In the genomic region with DNA sequence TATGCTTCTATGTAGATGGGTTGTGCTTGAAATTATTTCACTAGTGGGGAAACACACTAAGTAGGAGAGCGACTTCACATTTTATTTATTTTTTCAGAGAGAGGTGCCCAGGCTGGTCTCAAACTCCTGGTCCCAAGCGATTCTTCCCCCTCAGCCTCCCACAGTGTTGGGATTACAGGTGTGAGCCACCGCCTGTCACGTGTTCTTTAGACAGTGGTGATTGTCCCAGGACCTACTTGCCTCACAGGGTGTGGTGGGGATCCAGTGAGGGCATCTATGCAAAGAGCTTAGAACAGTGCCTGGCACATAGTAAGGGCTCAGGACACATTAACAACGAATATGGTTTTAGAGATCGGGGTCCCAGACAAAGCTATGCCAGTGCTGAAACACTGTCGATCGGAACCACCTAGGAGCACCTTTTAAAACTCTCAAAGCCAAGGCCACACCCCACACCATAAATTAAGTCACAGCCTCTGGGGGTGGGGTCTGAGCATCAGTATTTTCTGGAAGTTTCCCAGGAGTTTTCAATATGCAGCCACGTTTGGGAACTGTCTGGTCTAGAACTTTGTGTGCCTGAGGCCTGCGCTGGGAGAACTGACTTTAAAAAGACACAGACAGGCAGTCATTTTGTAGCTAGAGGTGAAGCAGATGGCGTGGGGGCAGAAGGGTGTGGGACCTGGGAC, we compare ENCODE assay signal across 8 cellular contexts. TPM values are rescaled to one million over a fixed set of nuclear protein-coding genes. Genes with fewer than 3 reads are reported as not detected.
DNase-seq lines count a peak whose midpoint lies in the region; ATAC-seq, FAIRE-seq and TF ChIP-seq lines count a peak whose summit lies in the region.

No MANE protein-coding gene starts in this region.

- no peak for TF ChIP-seq POLR2A in transverse colon (IDR thresholded peaks at IDR 0.05)

- intact Hi-C loops in mucosa of descending colon (cut with DNase I, micrococcal nuclease) (loop anchor here (10.0 kb wide), 1 partner anchor 135 kb away; no protein-coding TSS in a partner anchor), transverse colon (cut with DNase I; ENCODE audit: low total_unique reads) (no loop called here)

- H3K4me3 ChIP-seq in astrocyte (ENCODE audit: insufficient read depth, low read depth, low read length) (no peak overlapping the region), mucosa of descending colon (no peak overlapping the region), transverse colon (no peak overlapping the region)

- TF ChIP-seq EP300 in transverse colon (IDR thresholded peaks at IDR 0.05; ENCODE audit: low read depth) = no peak

- in situ Hi-C loops in transverse colon (cut with MboI; ENCODE audit: low pct_ligation_motif_present in 1 of 4, low pct_unique_long_range_greater_than_20kb in 1 of 4, low sequenced_read_pairs in 3 of 4) = loop anchor here in 3 of 4 donors (5.0 to 10.0 kb wide), 2 partner anchors 142 to 145 kb away; partner anchors contain the start of gene ADNP (in 3 of the 3)

- H3K27ac Mint-ChIP-seq in activated naive CD8-positive, alpha-beta T cell = peak overlapping the region; percentile 68
- H3K27ac Mint-ChIP-seq in activated naive CD8-positive, alpha-beta T cell treated with anti-CD3 and anti-CD28 coated beads, Interleukin-2, amount 50 U/mL, for 24 hours = no peak overlapping the region
- H3K27ac Mint-ChIP-seq in astrocyte (ENCODE audit: unreplicated experiment) = peak overlapping the region; percentile 92
- no peak overlapping the region for H3K27ac Mint-ChIP-seq in endothelial cell (ENCODE audit: unreplicated experiment)

- FAIRE-seq in astrocyte (lab: Jason Lieb, UNC) = no peak

- H3K9me3 ChIP-seq in astrocyte (ENCODE audit: insufficient read depth, low read depth, low read length) (no peaks in the 10 kb centered on the region), mucosa of descending colon (no peaks in the 10 kb centered on the region), transverse colon (no peaks in the 10 kb centered on the region)

- H3K4me1 ChIP-seq in astrocyte (ENCODE audit: insufficient read depth, low read length) (peaks cover 11% of the 10 kb centered on the region), mucosa of descending colon (ENCODE audit: low read depth) (peaks cover 17% of the 10 kb centered on the region), transverse colon (peaks cover 16 to 30% (median 27%) of the 10 kb centered on the region in 4 donors)

- 53 to 85% methylated on average over 4 to 11 of the region's 11 CpGs for WGBS in transverse colon (ENCODE audit: low coverage in 1 of 2), 2 donors

- H3K9ac ChIP-seq in astrocyte (ENCODE audit: low read length) = peak overlapping the region; percentile 85

- no peak overlapping the region for H3K4me2 ChIP-seq in astrocyte (ENCODE audit: low read length)

- no peak for TF ChIP-seq CTCF in astrocyte (IDR thresholded peaks at IDR 0.05; ENCODE audit: insufficient read depth, low read depth, low read length)
- no peak for TF ChIP-seq CTCF in mucosa of descending colon (IDR thresholded peaks at IDR 0.05)
- TF ChIP-seq CTCF in transverse colon (IDR thresholded peaks at IDR 0.05) = no peak
- TF ChIP-seq CTCF in endothelial cell (IDR thresholded peaks at IDR 0.05; ENCODE audit: unreplicated experiment) = no peak

- H4K20me1 ChIP-seq in astrocyte (ENCODE audit: insufficient read depth, low read length) = no peaks in the 10 kb centered on the region

- H3K9me3 Mint-ChIP-seq in activated naive CD8-positive, alpha-beta T cell (ENCODE audit: low read depth) = no peaks in the 10 kb centered on the region
- H3K9me3 Mint-ChIP-seq in activated naive CD8-positive, alpha-beta T cell treated with anti-CD3 and anti-CD28 coated beads, Interleukin-2, amount 50 U/mL, for 24 hours = no peaks in the 10 kb centered on the region
- H3K9me3 Mint-ChIP-seq in astrocyte (ENCODE audit: unreplicated experiment) (no peaks in the 10 kb centered on the region), endothelial cell (ENCODE audit: unreplicated experiment) (no peaks in the 10 kb centered on the region)

- no peaks in the 10 kb centered on the region for H3K79me2 ChIP-seq in astrocyte (ENCODE audit: insufficient read depth, low read length)

- H3K27me3 Mint-ChIP-seq in activated naive CD8-positive, alpha-beta T cell = no peaks in the 10 kb centered on the region
- no peaks in the 10 kb centered on the region for H3K27me3 Mint-ChIP-seq in activated naive CD8-positive, alpha-beta T cell treated with anti-CD3 and anti-CD28 coated beads, Interleukin-2, amount 50 U/mL, for 24 hours
- no peaks in the 10 kb centered on the region for H3K27me3 Mint-ChIP-seq in astrocyte (ENCODE audit: low read depth, unreplicated experiment)
- H3K27me3 Mint-ChIP-seq in endothelial cell (ENCODE audit: unreplicated experiment) = no peaks in the 10 kb centered on the region

- no peaks in the 10 kb centered on the region for H3K36me3 Mint-ChIP-seq in activated naive CD8-positive, alpha-beta T cell
- no peaks in the 10 kb centered on the region for H3K36me3 Mint-ChIP-seq in activated naive CD8-positive, alpha-beta T cell treated with anti-CD3 and anti-CD28 coated beads, Interleukin-2, amount 50 U/mL, for 24 hours (ENCODE audit: low read depth)
- H3K36me3 Mint-ChIP-seq in astrocyte (ENCODE audit: low read depth, unreplicated experiment) = no peaks in the 10 kb centered on the region
- H3K36me3 Mint-ChIP-seq in endothelial cell (ENCODE audit: low read depth, unreplicated experiment) = no peaks in the 10 kb centered on the region

- H3K27me3 ChIP-seq in astrocyte (ENCODE audit: insufficient read depth, low read length) = no peaks in the 10 kb centered on the region
- no peaks in the 10 kb centered on the region for H3K27me3 ChIP-seq in transverse colon

- H3K4me3 Mint-ChIP-seq in activated naive CD8-positive, alpha-beta T cell = no peak overlapping the region
- no peak overlapping the region for H3K4me3 Mint-ChIP-seq in activated naive CD8-positive, alpha-beta T cell treated with anti-CD3 and anti-CD28 coated beads, Interleukin-2, amount 50 U/mL, for 24 hours
- no peak overlapping the region for H3K4me3 Mint-ChIP-seq in astrocyte (ENCODE audit: unreplicated experiment)
- no peak overlapping the region for H3K4me3 Mint-ChIP-seq in endothelial cell (ENCODE audit: unreplicated experiment)

- DNase-seq in activated naive CD8-positive, alpha-beta T cell treated with anti-CD3 and anti-CD28 coated beads, Interleukin-2, amount 50 U/mL, for 24 hours = no peak
- no peak for DNase-seq in astrocyte (ENCODE audit: low read depth)
- peak in 1 of 3 donors; percentile 59 for DNase-seq in mucosa of descending colon
- peak; percentile 15 for DNase-seq in transverse colon
- DNase-seq in SHP77 (lab: John Stamatoyannopoulos, UW) = no peak
- DNase-seq in NCI-H2107 (lab: John Stamatoyannopoulos, UW) = no peak
- DNase-seq in endothelial cell (ENCODE audit: low spot score) = no peak

- peaks cover 12% of the 10 kb centered on the region for H3K4me1 Mint-ChIP-seq in activated naive CD8-positive, alpha-beta T cell (ENCODE audit: low read depth)
- H3K4me1 Mint-ChIP-seq in activated naive CD8-positive, alpha-beta T cell treated with anti-CD3 and anti-CD28 coated beads, Interleukin-2, amount 50 U/mL, for 24 hours = peaks cover 9% of the 10 kb centered on the region
- H3K4me1 Mint-ChIP-seq in astrocyte (ENCODE audit: low read depth, unreplicated experiment) (no peaks in the 10 kb centered on the region), endothelial cell (ENCODE audit: unreplicated experiment) (no peaks in the 10 kb centered on the region)

- H3K36me3 ChIP-seq in astrocyte (ENCODE audit: insufficient read depth, low read length) (no peaks in the 10 kb centered on the region), mucosa of descending colon (ENCODE audit: low read depth) (no peaks in the 10 kb centered on the region), transverse colon (no peaks in the 10 kb centered on the region)

- H3K27ac ChIP-seq in astrocyte (ENCODE audit: low read depth, low read length) = peak overlapping the region; percentile 90
- peak overlapping the region; percentile 75 to 84 (median 81) for H3K27ac ChIP-seq in transverse colon

- peak overlapping the region; percentile 84 for H2AFZ ChIP-seq in astrocyte (ENCODE audit: low read depth, low read length)

- no peak for ATAC-seq in activated naive CD8-positive, alpha-beta T cell treated with anti-CD3 and anti-CD28 coated beads, Interleukin-2, amount 50 U/mL, for 24 hours
- peak; percentile 28 for ATAC-seq in mucosa of descending colon

RNA-seq across cellular contexts. Expression of gene BCAS4, which starts 4.8 kb away (rescaled TPM):
- total RNA-seq in astrocyte = 13.2 and 16.7 TPM in 2 replicates
- 1 to 10 TPM; 1.9 to 5.6 (median 2.9) TPM for total RNA-seq in mucosa of descending colon
- total RNA-seq in transverse colon = 10 to 100 TPM in 1 of 4 donors, 1 to 10 TPM in 2, not detected in 1; 3.3 to 16.5 (median 4.0) TPM
- total RNA-seq in endothelial cell (ENCODE audit: unreplicated experiment) = 7.6 TPM

RNA-seq across cellular contexts. Expression of gene PARD6B, which starts 58.7 kb away (rescaled TPM):
- total RNA-seq in astrocyte = 10.1 and 13.1 TPM in 2 replicates
- 10 to 100 TPM; 16.8 to 35.1 (median 29.2) TPM for total RNA-seq in mucosa of descending colon
- total RNA-seq in transverse colon = 10 to 100 TPM in 3 of 4 donors, 1 to 10 TPM in 1; 1.2 to 34.8 (median 17.2) TPM
- 7.1 TPM for total RNA-seq in endothelial cell (ENCODE audit: unreplicated experiment)

Comparison
In these comparisons a context has a peak if more than half of its experiments do, and no peak if none do; other contexts are left out.
1. H3K27ac Mint-ChIP-seq: peak in activated naive CD8-positive, alpha-beta T cell (single experiment) and astrocyte (single experiment); none in activated naive CD8-positive, alpha-beta T cell treated with anti-CD3 and anti-CD28 coated beads, Interleukin-2, amount 50 U/mL, for 24 hours (single experiment) and endothelial cell (single experiment).